Comparison of ENCODE assay signal across 8 cellular contexts in the genomic region with DNA sequence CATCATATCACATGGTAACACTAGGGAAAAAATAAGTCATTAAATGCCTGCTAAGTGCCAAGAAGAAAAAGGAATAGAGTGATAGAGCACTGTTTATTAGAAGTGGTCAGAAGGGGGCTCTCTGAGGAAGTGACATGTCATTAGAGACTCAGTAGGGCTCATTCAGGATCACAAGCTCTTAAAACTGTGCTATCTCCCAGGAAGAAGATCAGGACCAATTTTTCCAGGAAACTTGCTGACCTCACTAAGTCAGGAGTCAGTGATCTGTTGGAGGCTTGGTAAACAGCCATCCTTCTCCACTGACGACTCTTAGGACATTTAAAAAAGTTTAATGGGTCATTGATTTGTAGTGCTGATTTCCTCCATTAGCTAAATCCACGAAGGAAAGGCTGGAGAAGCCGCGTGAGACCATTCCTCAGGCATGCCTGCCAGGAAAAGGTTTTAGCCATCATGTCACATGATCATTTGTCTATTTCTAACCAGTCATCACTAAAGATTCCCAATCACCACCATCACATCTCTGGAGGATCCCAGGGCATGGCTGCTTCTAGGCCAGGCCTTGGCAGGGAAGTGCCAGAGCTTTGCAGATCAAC. TPM values are rescaled to one million over a fixed set of nuclear protein-coding genes. Genes with fewer than 3 reads are reported as not detected.
DNase-seq lines count a peak whose midpoint lies in the region; ATAC-seq and TF ChIP-seq lines count a peak whose summit lies in the region.

No MANE protein-coding gene starts in this region.

- DNase-seq in ACHN = peak; percentile 39
- no peak for DNase-seq in LNCaP clone FGC (ENCODE audit: low read depth)
- no peak for DNase-seq in colonic mucosa
- DNase-seq in NCI-H2081 treated with DMSO at 0.1 percent for 48 hours (lab: John Stamatoyannopoulos, UW) = no peak
- DNase-seq in HPDE6-E6E7 (ENCODE audit: extremely low spot score) = no peak
- DNase-seq in amygdala (lab: John Stamatoyannopoulos, UW) = no peak

- ATAC-seq in GM21367 (IDR thresholded peaks at IDR 0.05; ENCODE audit: unreplicated experiment) = no peak

- no peak overlapping the region for H3K9ac ChIP-seq in colonic mucosa (ENCODE audit: low read depth in 2 of 2, low read length in 2 of 2)
- no peak overlapping the region for H3K9ac ChIP-seq in mucosa of rectum (ENCODE audit: low read depth in 1 of 2, low read length in 2 of 2)

- intact Hi-C loops in colonic mucosa (cut with DNase I) = no loop called here

- H3K9me3 ChIP-seq in colonic mucosa (no peaks in the 10 kb centered on the region), mucosa of rectum (ENCODE audit: control insufficient read depth in 2 of 2, low read length in 2 of 2) (no peaks in the 10 kb centered on the region)

- TF ChIP-seq CTCF in LNCaP clone FGC (IDR thresholded peaks at IDR 0.05; ENCODE audit: control insufficient read depth, extremely low read depth, insufficient read depth) (peak; percentile 25; the same call in 1 of the 2 replicates), colonic mucosa (IDR thresholded peaks at IDR 0.05) (no peak)

- no peak overlapping the region for H3K4me3 ChIP-seq in LNCaP clone FGC (ENCODE audit: low read depth, low read length)
- H3K4me3 ChIP-seq in colonic mucosa = no peak overlapping the region
- no peak overlapping the region for H3K4me3 ChIP-seq in mucosa of rectum (ENCODE audit: low read length in 2 of 2)

- H3K4me1 ChIP-seq in colonic mucosa (no peaks in the 10 kb centered on the region), mucosa of rectum (ENCODE audit: control insufficient read depth in 2 of 2, insufficient read depth in 2 of 2, low read length in 2 of 2) (peaks cover 0 to 2% of the 10 kb centered on the region in 2 donors)

- H3K36me3 ChIP-seq in colonic mucosa (no peaks in the 10 kb centered on the region), mucosa of rectum (ENCODE audit: control insufficient read depth in 2 of 2, insufficient read depth in 2 of 2, low read length in 2 of 2) (no peaks in the 10 kb centered on the region)

- H3K27me3 ChIP-seq in colonic mucosa = no peaks in the 10 kb centered on the region
- no peaks in the 10 kb centered on the region for H3K27me3 ChIP-seq in mucosa of rectum (ENCODE audit: control insufficient read depth in 2 of 2, insufficient read depth in 2 of 2, low read length in 2 of 2)

- in situ Hi-C loops in ACHN (cut with HindIII; ENCODE audit: low pct_ligation_motif_present, low pct_unique_long_range_greater_than_20kb, low sequenced_read_pairs) = no loop called here

- peak overlapping the region; percentile 34 for H3K27ac ChIP-seq in colonic mucosa
- peak overlapping the region; percentile 19 to 34 for H3K27ac ChIP-seq in mucosa of rectum (ENCODE audit: low read depth in 2 of 2, low read length in 2 of 2)

RNA-seq across cellular contexts. Expression of a gene that starts 5.9 kb away (rescaled TPM):
- total RNA-seq in colonic mucosa = 10 to 100 TPM; 33.2 to 37.9 TPM
